15 cellular contexts compared by ENCODE assay signal in genomic region chr10:123926401-123927264, GRCh38. TPM values are rescaled to one million over a fixed set of nuclear protein-coding genes. Genes with fewer than 3 reads are reported as not detected.
DNase-seq lines count a peak whose midpoint lies in the region; ATAC-seq, FAIRE-seq and TF ChIP-seq lines count a peak whose summit lies in the region.
"Had no signal": no experiment of that assay in that cellular context is flagged by ENCODE, and none has a peak within 500 bp of the region (broad histone marks: within the 10 kb centered on the region; RNA-seq: fewer than 3 reads in every experiment).

No MANE protein-coding gene starts in this region.

- H4K20me1 ChIP-seq in OCI-LY7 (ENCODE audit: insufficient read depth, low read length): no peaks in the 10 kb centered on the region
- no peaks in the 10 kb centered on the region for H4K20me1 ChIP-seq in keratinocyte (ENCODE audit: control insufficient read depth, extremely low read depth, insufficient read depth, low read length)
- no peaks in the 10 kb centered on the region for H4K20me1 ChIP-seq in osteoblast (ENCODE audit: insufficient read depth, low read length)

- no peak for DNase-seq in activated CD4-positive, CD25-positive, alpha-beta regulatory T cell (lab: John Stamatoyannopoulos, UW)
- DNase-seq in OCI-LY7 (ENCODE audit: low spot score): peak; percentile 17
- DNase-seq in keratinocyte (ENCODE audit: low read depth, low spot score): peak; percentile 13
- no peak for DNase-seq in D721Med (ENCODE audit: insufficient read length, low spot score)
- no peak for DNase-seq in osteoblast (ENCODE audit: insufficient read length, low spot score, missing footprints)
- DNase-seq: activated naive CD4-positive, alpha-beta T cell treated with anti-CD3 and anti-CD28 coated beads, Interleukin-2, amount 50 U/mL, for 16 hours; NCI-H524 had no signal

- intact Hi-C loops in OCI-LY7 (cut with micrococcal nuclease; ENCODE audit: unreplicated experiment): no loop called here

- CTCF ChIA-PET in OCI-LY7 (lab: Charles Lee; ENCODE audit: unreplicated experiment): no interaction called here

- H2AFZ ChIP-seq in OCI-LY7 (ENCODE audit: low read length) (0 out of 2 replicates have a peak overlapping the region, but pooled peaks have one; percentile 17), keratinocyte (ENCODE audit: control insufficient read depth, low read length) (no peak overlapping the region), osteoblast (ENCODE audit: low read length) (no peak overlapping the region)

- H3K36me3 ChIP-seq in OCI-LY7 (ENCODE audit: insufficient read depth, low read length) (no peaks in the 10 kb centered on the region), keratinocyte (ENCODE audit: control insufficient read depth in 2 of 2, extremely low read depth in 1 of 2, insufficient read depth in 2 of 2, low read length in 2 of 2) (no peaks in the 10 kb centered on the region), osteoblast (ENCODE audit: insufficient read depth, low read length) (no peaks in the 10 kb centered on the region)
- H3K36me3 ChIP-seq: HAP-1 had no signal

- H3K4me2 ChIP-seq in OCI-LY7 (ENCODE audit: low read length) (no peak overlapping the region), keratinocyte (ENCODE audit: control insufficient read depth, extremely low read depth, insufficient read depth, low read depth, low read length) (no peak overlapping the region), osteoblast (ENCODE audit: insufficient read depth, low read length) (no peak overlapping the region)

- H3K4me1 ChIP-seq in OCI-LY7 (ENCODE audit: insufficient read depth, low read length, poor library complexity, severe bottlenecking) (peaks cover 4% of the 10 kb centered on the region), keratinocyte (ENCODE audit: control insufficient read depth, extremely low read depth, insufficient read depth, low read length) (no peaks in the 10 kb centered on the region), osteoblast (ENCODE audit: insufficient read depth, low read length) (peaks cover 20% of the 10 kb centered on the region)
- H3K4me1 ChIP-seq: HAP-1 had no signal

- TF ChIP-seq CTCF in OCI-LY7 (conservative IDR thresholded peaks at IDR 0.05; ENCODE audit: low read length) (no peak), keratinocyte (optimal IDR thresholded peaks at IDR 0.05 in 1 of 3, IDR thresholded peaks at IDR 0.05 in 1 of 3, conservative IDR thresholded peaks at IDR 0.05 in 1 of 3; ENCODE audit: extremely low read depth in 1 of 3, insufficient read depth in 2 of 3, low read length in 3 of 3) (no peak), D721Med (IDR thresholded peaks at IDR 0.05; ENCODE audit: insufficient read depth, missing control alignments) (no peak), osteoblast (IDR thresholded peaks at IDR 0.05; ENCODE audit: extremely low read depth, low read depth, low read length) (no peak)

- no peak for FAIRE-seq in keratinocyte (lab: Jason Lieb, UNC)
- no peak for FAIRE-seq in D721Med (lab: Jason Lieb, UNC)
- FAIRE-seq: endothelial cell of umbilical vein had no signal

- H3K27ac ChIP-seq in OCI-LY7 (ENCODE audit: low read depth, low read length, poor library complexity, severe bottlenecking) (no peak overlapping the region), keratinocyte (ENCODE audit: control insufficient read depth, insufficient read depth, low read length) (no peak overlapping the region), osteoblast (ENCODE audit: low read depth, low read length) (no peak overlapping the region)

- H3K9me1 ChIP-seq in keratinocyte (ENCODE audit: control insufficient read depth, extremely low read depth, insufficient read depth, low read length): no peaks in the 10 kb centered on the region

- H3K4me3 ChIP-seq in OCI-LY7 (ENCODE audit: low read depth, low read length, poor library complexity, severe bottlenecking) (no peak overlapping the region), keratinocyte (ENCODE audit: control insufficient read depth in 2 of 3, extremely low read depth in 1 of 3, insufficient read depth in 2 of 3, low read depth in 1 of 3, low read length in 3 of 3) (no peak overlapping the region), osteoblast (ENCODE audit: insufficient read depth, low read length) (no peak overlapping the region)
- H3K4me3 ChIP-seq: HAP-1 had no signal

- no peaks in the 10 kb centered on the region for H3K9me3 ChIP-seq in OCI-LY7 (ENCODE audit: low read length)
- H3K9me3 ChIP-seq in keratinocyte (ENCODE audit: control insufficient read depth, low read depth, low read length): peaks cover 2% of the 10 kb centered on the region
- H3K9me3 ChIP-seq in osteoblast (ENCODE audit: low read depth, low read length): no peaks in the 10 kb centered on the region
- H3K9me3 ChIP-seq: HAP-1 had no signal

- ATAC-seq in activated CD4-positive, CD25-positive, alpha-beta regulatory T cell treated with anti-CD3 and anti-CD28 coated beads, Interleukin-2, amount 50 U/mL, for 24 hours: peak; percentile 65 to 70
- ATAC-seq in GM19463 (IDR thresholded peaks at IDR 0.05; ENCODE audit: unreplicated experiment) (peak; percentile 42), GM19455 (IDR thresholded peaks at IDR 0.05; ENCODE audit: unreplicated experiment) (no peak)
- ATAC-seq: left lobe of liver had no signal

- H3K27me3 ChIP-seq in keratinocyte (ENCODE audit: control insufficient read depth, extremely low read depth, insufficient read depth, low read length) (peaks cover 3% of the 10 kb centered on the region), osteoblast (ENCODE audit: insufficient read depth, low read length) (no peaks in the 10 kb centered on the region)

- H3K79me2 ChIP-seq in OCI-LY7 (ENCODE audit: insufficient read depth, low read depth, low read length): no peaks in the 10 kb centered on the region
- no peaks in the 10 kb centered on the region for H3K79me2 ChIP-seq in keratinocyte (ENCODE audit: control insufficient read depth, insufficient read depth, low read length)
- H3K79me2 ChIP-seq in osteoblast (ENCODE audit: insufficient read depth, low read length): no peaks in the 10 kb centered on the region

- BruUV-seq in OCI-LY7 (replicated peaks; lab: Mats Ljungman, UMichigan): no TSS peak

- H3K9ac ChIP-seq in keratinocyte (ENCODE audit: control insufficient read depth, extremely low read depth, insufficient read depth, low read length): no peak overlapping the region

- dilution Hi-C loops in keratinocyte (cut with MboI; ENCODE audit: extremely low pct_ligation_motif_present, low sequenced_read_pairs): no loop called here

- POLR2A ChIA-PET in OCI-LY7 (lab: Charles Lee): interaction anchor here (0.6 kb wide), 1 partner anchor 30 kb away, joined by 3 read pairs; no protein-coding TSS in a partner anchor

- H3K9me2 ChIP-seq in OCI-LY7 (ENCODE audit: insufficient read depth, low read length): no peaks in the 10 kb centered on the region

RNA-seq across cellular contexts. Expression of gene CPXM2, which starts 35.0 kb away (rescaled TPM):
- not detected in 2 replicates for total RNA-seq in OCI-LY7 (2014; rRNA removed; shearing (Covaris generic))
- total RNA-seq in OCI-LY7 (2022) (not detected in 2 replicates), osteoblast (under 0.01 and 0.36 TPM in 2 replicates)
- polyA plus RNA-seq in keratinocyte: 0.01 to 0.03 TPM in 2 of 3 replicates, not detected in the other
- not detected for polyA plus RNA-seq in keratinocyte (2011; ENCODE audit: low read depth)
- not detected in 2 replicates for polyA plus RNA-seq in keratinocyte (2011; cell fraction: cytosol; rRNA removed)
- 0.04 TPM in 1 of 2 replicates, not detected in the other for polyA plus RNA-seq in keratinocyte (2011; cell fraction: nucleus; rRNA removed)
- 0.20 TPM in 1 of 2 replicates, not detected in the other for polyA plus RNA-seq in keratinocyte (2012; ENCODE audit: low replicate concordance)
- not detected in 3 replicates for polyA minus RNA-seq in keratinocyte
- polyA minus RNA-seq in keratinocyte (2011; cell fraction: cytosol; rRNA and poly(A)+ RNA removed): not detected
- not detected in 2 replicates for polyA minus RNA-seq in keratinocyte (2011; cell fraction: nucleus; rRNA and poly(A)+ RNA removed)
- total RNA-seq: T-helper 2 cell treated with Interferon-gamma antibody and Interleukin-4, amounts not matched to agents 100 ng/mL and 5 ng/mL, for 36 hours had no signal
- polyA plus RNA-seq: AG04450 had no signal

Comparison
In these comparisons a context has a peak if more than half of its experiments do, and no peak if none do; other contexts are left out.
1. DNase-seq: peak in OCI-LY7 (single experiment) and keratinocyte (single experiment); none in activated CD4-positive, CD25-positive, alpha-beta regulatory T cell (0 of 4), D721Med (single experiment) and osteoblast (single experiment).